1 cellular context compared by ENCODE assay signal in the genomic region with DNA sequence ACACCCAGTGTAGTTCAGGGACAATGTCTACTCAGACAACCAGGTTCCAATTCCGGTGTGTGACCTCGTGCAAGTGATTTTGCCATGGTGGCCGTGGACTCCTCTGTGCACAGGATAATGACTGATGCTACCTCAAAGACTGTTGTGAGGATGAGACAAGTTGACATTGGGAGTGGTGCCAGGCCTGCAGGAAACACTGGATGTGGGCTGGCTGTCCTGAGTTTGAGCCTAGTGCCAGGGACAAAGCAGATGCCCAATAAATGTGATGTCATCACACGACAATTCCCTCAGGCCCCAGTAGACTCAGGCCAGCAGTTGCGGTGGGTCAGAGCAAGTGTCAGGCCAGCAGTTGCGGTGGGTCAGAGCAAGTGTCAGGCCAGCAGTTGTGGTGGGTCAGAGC.
TF ChIP-seq lines count a peak whose summit lies in the region.

No MANE protein-coding gene starts in this region.

TF ChIP-seq in WTC11, 78 proteins besides CTCF, POLR2A, EP300 and RAD21 (continued from another document):
- TF ChIP-seq HMGXB4 (CRISPR knock-in tag; IDR thresholded peaks at IDR 0.05) (no peak), FOXP4 (CRISPR knock-in tag; IDR thresholded peaks at IDR 0.05) (no peak), E2F1 (CRISPR knock-in tag; IDR thresholded peaks at IDR 0.05) (no peak), NR3C1 (CRISPR knock-in tag; conservative IDR thresholded peaks at IDR 0.05; ENCODE audit: low read depth) (no peak), TEAD4 (CRISPR knock-in tag; IDR thresholded peaks at IDR 0.05) (no peak), NFYB (CRISPR knock-in tag; conservative IDR thresholded peaks at IDR 0.05; ENCODE audit: low read depth) (no peak), OVOL2 (CRISPR knock-in tag; IDR thresholded peaks at IDR 0.05; ENCODE audit: borderline replicate concordance) (no peak), USF2 (CRISPR knock-in tag; IDR thresholded peaks at IDR 0.05) (no peak), ZNF396 (CRISPR knock-in tag; IDR thresholded peaks at IDR 0.05; ENCODE audit: borderline replicate concordance) (no peak)
- TF ChIP-seq, protein P1, sequence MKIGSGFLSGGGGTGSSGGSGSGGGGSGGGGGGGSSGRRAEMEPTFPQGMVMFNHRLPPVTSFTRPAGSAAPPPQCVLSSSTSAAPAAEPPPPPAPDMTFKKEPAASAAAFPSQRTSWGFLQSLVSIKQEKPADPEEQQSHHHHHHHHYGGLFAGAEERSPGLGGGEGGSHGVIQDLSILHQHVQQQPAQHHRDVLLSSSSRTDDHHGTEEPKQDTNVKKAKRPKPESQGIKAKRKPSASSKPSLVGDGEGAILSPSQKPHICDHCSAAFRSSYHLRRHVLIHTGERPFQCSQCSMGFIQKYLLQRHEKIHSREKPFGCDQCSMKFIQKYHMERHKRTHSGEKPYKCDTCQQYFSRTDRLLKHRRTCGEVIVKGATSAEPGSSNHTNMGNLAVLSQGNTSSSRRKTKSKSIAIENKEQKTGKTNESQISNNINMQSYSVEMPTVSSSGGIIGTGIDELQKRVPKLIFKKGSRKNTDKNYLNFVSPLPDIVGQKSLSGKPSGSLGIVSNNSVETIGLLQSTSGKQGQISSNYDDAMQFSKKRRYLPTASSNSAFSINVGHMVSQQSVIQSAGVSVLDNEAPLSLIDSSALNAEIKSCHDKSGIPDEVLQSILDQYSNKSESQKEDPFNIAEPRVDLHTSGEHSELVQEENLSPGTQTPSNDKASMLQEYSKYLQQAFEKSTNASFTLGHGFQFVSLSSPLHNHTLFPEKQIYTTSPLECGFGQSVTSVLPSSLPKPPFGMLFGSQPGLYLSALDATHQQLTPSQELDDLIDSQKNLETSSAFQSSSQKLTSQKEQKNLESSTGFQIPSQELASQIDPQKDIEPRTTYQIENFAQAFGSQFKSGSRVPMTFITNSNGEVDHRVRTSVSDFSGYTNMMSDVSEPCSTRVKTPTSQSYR (CRISPR knock-in tag; IDR thresholded peaks at IDR 0.05) = no peak
- TF ChIP-seq, protein P2, sequence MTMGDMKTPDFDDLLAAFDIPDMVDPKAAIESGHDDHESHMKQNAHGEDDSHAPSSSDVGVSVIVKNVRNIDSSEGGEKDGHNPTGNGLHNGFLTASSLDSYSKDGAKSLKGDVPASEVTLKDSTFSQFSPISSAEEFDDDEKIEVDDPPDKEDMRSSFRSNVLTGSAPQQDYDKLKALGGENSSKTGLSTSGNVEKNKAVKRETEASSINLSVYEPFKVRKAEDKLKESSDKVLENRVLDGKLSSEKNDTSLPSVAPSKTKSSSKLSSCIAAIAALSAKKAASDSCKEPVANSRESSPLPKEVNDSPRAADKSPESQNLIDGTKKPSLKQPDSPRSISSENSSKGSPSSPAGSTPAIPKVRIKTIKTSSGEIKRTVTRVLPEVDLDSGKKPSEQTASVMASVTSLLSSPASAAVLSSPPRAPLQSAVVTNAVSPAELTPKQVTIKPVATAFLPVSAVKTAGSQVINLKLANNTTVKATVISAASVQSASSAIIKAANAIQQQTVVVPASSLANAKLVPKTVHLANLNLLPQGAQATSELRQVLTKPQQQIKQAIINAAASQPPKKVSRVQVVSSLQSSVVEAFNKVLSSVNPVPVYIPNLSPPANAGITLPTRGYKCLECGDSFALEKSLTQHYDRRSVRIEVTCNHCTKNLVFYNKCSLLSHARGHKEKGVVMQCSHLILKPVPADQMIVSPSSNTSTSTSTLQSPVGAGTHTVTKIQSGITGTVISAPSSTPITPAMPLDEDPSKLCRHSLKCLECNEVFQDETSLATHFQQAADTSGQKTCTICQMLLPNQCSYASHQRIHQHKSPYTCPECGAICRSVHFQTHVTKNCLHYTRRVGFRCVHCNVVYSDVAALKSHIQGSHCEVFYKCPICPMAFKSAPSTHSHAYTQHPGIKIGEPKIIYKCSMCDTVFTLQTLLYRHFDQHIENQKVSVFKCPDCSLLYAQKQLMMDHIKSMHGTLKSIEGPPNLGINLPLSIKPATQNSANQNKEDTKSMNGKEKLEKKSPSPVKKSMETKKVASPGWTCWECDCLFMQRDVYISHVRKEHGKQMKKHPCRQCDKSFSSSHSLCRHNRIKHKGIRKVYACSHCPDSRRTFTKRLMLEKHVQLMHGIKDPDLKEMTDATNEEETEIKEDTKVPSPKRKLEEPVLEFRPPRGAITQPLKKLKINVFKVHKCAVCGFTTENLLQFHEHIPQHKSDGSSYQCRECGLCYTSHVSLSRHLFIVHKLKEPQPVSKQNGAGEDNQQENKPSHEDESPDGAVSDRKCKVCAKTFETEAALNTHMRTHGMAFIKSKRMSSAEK (CRISPR knock-in tag; IDR thresholded peaks at IDR 0.05; ENCODE audit: borderline replicate concordance) = no peak
- TF ChIP-seq, protein P3, sequence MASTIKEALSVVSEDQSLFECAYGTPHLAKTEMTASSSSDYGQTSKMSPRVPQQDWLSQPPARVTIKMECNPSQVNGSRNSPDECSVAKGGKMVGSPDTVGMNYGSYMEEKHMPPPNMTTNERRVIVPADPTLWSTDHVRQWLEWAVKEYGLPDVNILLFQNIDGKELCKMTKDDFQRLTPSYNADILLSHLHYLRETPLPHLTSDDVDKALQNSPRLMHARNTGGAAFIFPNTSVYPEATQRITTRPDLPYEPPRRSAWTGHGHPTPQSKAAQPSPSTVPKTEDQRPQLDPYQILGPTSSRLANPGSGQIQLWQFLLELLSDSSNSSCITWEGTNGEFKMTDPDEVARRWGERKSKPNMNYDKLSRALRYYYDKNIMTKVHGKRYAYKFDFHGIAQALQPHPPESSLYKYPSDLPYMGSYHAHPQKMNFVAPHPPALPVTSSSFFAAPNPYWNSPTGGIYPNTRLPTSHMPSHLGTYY (CRISPR knock-in tag; IDR thresholded peaks at IDR 0.05) = no peak
- TF ChIP-seq, protein P4, sequence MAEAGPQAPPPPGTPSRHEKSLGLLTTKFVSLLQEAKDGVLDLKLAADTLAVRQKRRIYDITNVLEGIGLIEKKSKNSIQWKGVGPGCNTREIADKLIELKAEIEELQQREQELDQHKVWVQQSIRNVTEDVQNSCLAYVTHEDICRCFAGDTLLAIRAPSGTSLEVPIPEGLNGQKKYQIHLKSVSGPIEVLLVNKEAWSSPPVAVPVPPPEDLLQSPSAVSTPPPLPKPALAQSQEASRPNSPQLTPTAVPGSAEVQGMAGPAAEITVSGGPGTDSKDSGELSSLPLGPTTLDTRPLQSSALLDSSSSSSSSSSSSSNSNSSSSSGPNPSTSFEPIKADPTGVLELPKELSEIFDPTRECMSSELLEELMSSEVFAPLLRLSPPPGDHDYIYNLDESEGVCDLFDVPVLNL (CRISPR knock-in tag; IDR thresholded peaks at IDR 0.05; ENCODE audit: borderline replicate concordance, low read depth) = no peak
